21 cellular contexts compared by ENCODE assay signal in the genomic region with DNA sequence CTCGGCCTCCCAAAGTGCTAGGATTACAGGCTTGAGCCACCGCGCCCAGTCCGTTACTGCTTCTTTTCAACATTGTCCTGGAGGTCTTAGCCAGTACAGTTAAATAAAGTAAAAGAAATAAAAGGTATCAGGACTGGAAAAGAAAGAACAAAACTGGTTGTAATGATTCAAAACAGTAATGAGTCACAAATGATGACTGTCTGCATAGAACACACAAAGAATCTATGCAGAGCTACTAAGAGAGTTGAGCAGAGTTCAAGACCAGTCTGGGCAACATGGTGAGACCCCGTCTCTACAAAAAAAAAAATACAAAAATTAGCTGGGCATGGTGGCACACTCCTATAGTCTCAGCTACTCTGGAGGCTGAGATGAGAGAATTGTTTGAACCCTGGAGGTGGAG. TPM values are rescaled to one million over a fixed set of nuclear protein-coding genes. Genes with fewer than 3 reads are reported as not detected.
A peak's percentile ranks its signal among the peaks of the same experiment; 100 is the strongest.
DNase-seq lines count a peak whose midpoint lies in the region; ATAC-seq, FAIRE-seq and TF ChIP-seq lines count a peak whose summit lies in the region.
"Had no signal": no experiment of that assay in that cellular context is flagged by ENCODE, and none has a peak within 500 bp of the region (broad histone marks: within the 10 kb centered on the region; RNA-seq: fewer than 3 reads in every experiment).

No MANE protein-coding gene starts in this region.

- no peak overlapping the region for H3K18ac ChIP-seq in mesenchymal stem cell (ENCODE audit: low read depth in 1 of 2, low read length in 2 of 2)

- no peaks in the 10 kb centered on the region for H3K9me2 ChIP-seq in GM23248 (ENCODE audit: insufficient read depth)

- 95% methylated on average over 5 of the region's 5 CpGs for WGBS in A549 (ENCODE audit: missing lambda C conversion rate)
- whole genome bisulfite sequencing in GM23248 (ENCODE audit: low coverage in 1 of 2, low lambda C conversion rate in 2 of 2, missing lambda C conversion rate in 2 of 2), 2 experiments: 91 to 97% methylated on average over 5 of the region's 5 CpGs
- WGBS in mesenchymal stem cell: 98% methylated on average over 5 of the region's 5 CpGs

- no peak overlapping the region for H2BK15ac ChIP-seq in mesenchymal stem cell (ENCODE audit: low read depth, poor library complexity, severe bottlenecking)

- H3K4me2 ChIP-seq in A549: no peak overlapping the region
- H3K4me2 ChIP-seq in GM23248 (ENCODE audit: unreplicated experiment): no peak overlapping the region
- H3K4me2 ChIP-seq in mesenchymal stem cell (ENCODE audit: low read length, poor library complexity, severe bottlenecking): no peak overlapping the region
- H3K4me2 ChIP-seq: BLaER1, GM23338 had no signal

- no peak for TF ChIP-seq RAD21 in A549 (conservative IDR thresholded peaks at IDR 0.05 in 1 of 2, IDR thresholded peaks at IDR 0.05 in 1 of 2)

- CTCF ChIA-PET in A549 (lab: Yijun Ruan, JAX): interaction anchor here (1.3 kb wide), 1 partner anchor 22 kb away, joined by 4 read pairs; no protein-coding TSS in a partner anchor
- CTCF ChIA-PET in RWPE1 (lab: Yijun Ruan, JAX): no interaction called here

- H3K4me3 ChIP-seq in A549 (no peak overlapping the region), GM23248 (no peak overlapping the region), fibroblast of mammary gland (ENCODE audit: control insufficient read depth, low read depth, low read length) (no peak overlapping the region), mesenchymal stem cell (ENCODE audit: insufficient read depth in 1 of 2, low read depth in 1 of 2, low read length in 2 of 2) (no peak overlapping the region)
- H3K4me3 ChIP-seq: BLaER1, GM12878, GM23338, HAP-1 had no signal

- H3K9me3 ChIP-seq in A549 (no peaks in the 10 kb centered on the region; the same call in 2 of the 3 replicates), GM23248 (ENCODE audit: low read depth) (no peaks in the 10 kb centered on the region), mesenchymal stem cell (ENCODE audit: control insufficient read depth, low read length) (no peaks in the 10 kb centered on the region)
- H3K9me3 ChIP-seq: BLaER1, HAP-1 had no signal

- no peak overlapping the region for H2BK120ac ChIP-seq in mesenchymal stem cell (ENCODE audit: low read depth, low read length)

- no peak overlapping the region for H2AFZ ChIP-seq in GM23248
- H2AFZ ChIP-seq in mesenchymal stem cell (ENCODE audit: low read depth, low read length): no peak overlapping the region
- H2AFZ ChIP-seq: GM23338 had no signal

- H4K20me1 ChIP-seq in GM23248 (ENCODE audit: insufficient read depth): no peaks in the 10 kb centered on the region

- H3K9ac ChIP-seq in GM23248 (no peak overlapping the region), mesenchymal stem cell (ENCODE audit: low read length) (no peak overlapping the region)
- H3K9ac ChIP-seq: BLaER1 had no signal

- H3K23ac ChIP-seq in mesenchymal stem cell (ENCODE audit: low read length in 2 of 2): no peak overlapping the region

- H2AK5ac ChIP-seq in mesenchymal stem cell (ENCODE audit: low read length, severe bottlenecking): no peak overlapping the region

- H3K79me2 ChIP-seq in GM23248 (ENCODE audit: insufficient read depth): peaks cover 95% of the 10 kb centered on the region

- no peak for ATAC-seq in A549
- ATAC-seq in GM19467 (IDR thresholded peaks at IDR 0.05; ENCODE audit: unreplicated experiment): no peak
- ATAC-seq: GM12878, GM23338 had no signal

- no peak for FAIRE-seq in A549 (lab: Jason Lieb, UNC)
- FAIRE-seq: GM12878 had no signal

- peak overlapping the region in 1 of 2 experiments; percentile 55; a peak in 3 of 6 replicates for H3K27ac ChIP-seq in A549
- H3K27ac ChIP-seq in GM23248: peak overlapping the region; percentile 27
- peak overlapping the region; percentile 45 for H3K27ac ChIP-seq in RWPE1
- H3K27ac ChIP-seq in mesenchymal stem cell (ENCODE audit: low read length, poor library complexity, severe bottlenecking): no peak overlapping the region
- H3K27ac ChIP-seq: BLaER1 had no signal

- in situ Hi-C loops in GM23248 (cut with MboI): no loop called here

- H4K8ac ChIP-seq in mesenchymal stem cell (ENCODE audit: low read length): no peak overlapping the region

- H2BK5ac ChIP-seq in mesenchymal stem cell (ENCODE audit: low read depth, low read length, poor library complexity, severe bottlenecking): no peak overlapping the region

- H3K4me1 ChIP-seq in A549 (peaks cover 78% of the 10 kb centered on the region), GM23248 (ENCODE audit: insufficient read depth) (peaks cover 66% of the 10 kb centered on the region), mesenchymal stem cell (ENCODE audit: control insufficient read depth, insufficient read depth, low read depth, low read length) (peaks cover 9% of the 10 kb centered on the region)
- H3K4me1 ChIP-seq: BLaER1, HAP-1 had no signal

- no peak overlapping the region for H3K4ac ChIP-seq in mesenchymal stem cell (ENCODE audit: low read depth in 1 of 2, low read length in 2 of 2)

- no peak for TF ChIP-seq POLR2A in A549 (IDR thresholded peaks at IDR 0.05; ENCODE audit: low read length)

- H3K14ac ChIP-seq in mesenchymal stem cell (ENCODE audit: low read length in 2 of 2): no peak overlapping the region

- no peak for DNase-seq in A549 (ENCODE audit: low read depth in 1 of 2, low spot score in 1 of 2)
- peak; percentile 65 for DNase-seq in GM23248
- no peak for DNase-seq in RWPE1 (ENCODE audit: low spot score)
- DNase-seq in fibroblast of mammary gland (ENCODE audit: low read depth): peak; percentile 43
- no peak for DNase-seq in mesenchymal stem cell
- DNase-seq in T-helper 2 cell: no peak
- DNase-seq: ACHN; CD4-positive, alpha-beta T cell; COR-L47; DMS79; NCI-H1417; NCI-H1694 treated with DMSO at 0.1 percent for 48 hours; NCI-H446 treated with DMSO at 0.1 percent for 48 hours; NCI-H526 treated with DMSO at 0.1 percent for 48 hours; OCI-M1; T-helper 1 cell had no signal

- peaks cover 74% of the 10 kb centered on the region for H3F3A ChIP-seq in GM23248 (ENCODE audit: insufficient read depth)

- TF ChIP-seq CTCF in A549 (IDR thresholded peaks at IDR 0.05) (no peak), RWPE1 (conservative IDR thresholded peaks at IDR 0.05; ENCODE audit: low read depth) (no peak), fibroblast of mammary gland (conservative IDR thresholded peaks at IDR 0.05; ENCODE audit: control insufficient read depth, insufficient read depth, low read depth, low read length) (no peak)

- H3K27me3 ChIP-seq in GM23248 (replicated peaks; ENCODE audit: insufficient read depth) (no peaks in the 10 kb centered on the region), mesenchymal stem cell (ENCODE audit: control insufficient read depth in 1 of 2, insufficient read depth in 1 of 2, low read length in 2 of 2) (no peaks in the 10 kb centered on the region)
- H3K27me3 ChIP-seq: BLaER1 had no signal

- H3K36me3 ChIP-seq in GM23248 (ENCODE audit: low read depth) (peaks cover 38% of the 10 kb centered on the region), mesenchymal stem cell (ENCODE audit: control insufficient read depth in 1 of 2, insufficient read depth in 2 of 2, low read depth in 1 of 2, low read length in 2 of 2) (peaks cover 18 to 61% of the 10 kb centered on the region in 2 experiments)
- H3K36me3 ChIP-seq: HAP-1 had no signal

- POLR2A ChIA-PET in A549 (lab: Yijun Ruan, JAX): no interaction called here
- POLR2A ChIA-PET in RWPE1 (lab: Yijun Ruan, JAX; ENCODE audit: low non-redundant PET): interaction anchor here (0.6 kb wide), 1 partner anchor 9 kb away, joined by 3 read pairs; no protein-coding TSS in a partner anchor

- no peak overlapping the region for H4K91ac ChIP-seq in mesenchymal stem cell (ENCODE audit: low read length)

- H3K79me1 ChIP-seq in mesenchymal stem cell (replicated peaks; ENCODE audit: low read length, poor library complexity, severe bottlenecking): peaks cover 19% of the 10 kb centered on the region

- no peak for TF ChIP-seq EP300 in A549 (IDR thresholded peaks at IDR 0.05)

- no peak overlapping the region for H2BK12ac ChIP-seq in mesenchymal stem cell (ENCODE audit: low read length in 2 of 2)

TF ChIP-seq in A549, 52 proteins besides CTCF, POLR2A, EP300 and RAD21:
- TF ChIP-seq FOSL2 (IDR thresholded peaks at IDR 0.05) (no peak), FOSL2 (CRISPR knock-in tag; IDR thresholded peaks at IDR 0.05) (peak; percentile 3; the same call in 1 of the 2 replicates), ZNF302 (CRISPR knock-in tag; IDR thresholded peaks at IDR 0.05) (no peak), GATA3 (IDR thresholded peaks at IDR 0.05; ENCODE audit: borderline replicate concordance) (no peak)

RNA-seq across cellular contexts. Expression of a gene that starts 23.4 kb away (rescaled TPM):
- polyA plus RNA-seq in A549 (2011; rRNA removed) (31.6 and 32.1 TPM in 2 replicates), A549 (2017; fragmentation: RNase III; extraction: RNeasy Plus Mini Kit Qiagen cat#74134 plus additional on column Dnase treatment) (29.8 to 35.8 TPM (median 33.4 TPM) in 3 replicates), GM23248 (2016; fragmentation: Nextera tagmentation; extraction: Ambion mirVana) (62.2 and 65.1 TPM in 2 replicates)
- 28.6 and 37.0 TPM in 2 replicates for polyA plus RNA-seq in A549 (2012; cell fraction: cytosol; rRNA removed)
- polyA plus RNA-seq in A549 (2012; cell fraction: nucleus; rRNA removed): 40.5 and 50.4 TPM in 2 replicates
- polyA minus RNA-seq in A549 (2011; rRNA and poly(A)+ RNA removed): 27.5 and 30.0 TPM in 2 replicates
- 79.5 and 83.2 TPM in 2 replicates for total RNA-seq in GM23248 (2014; rRNA removed; shearing (Covaris generic))
- polyA plus RNA-seq in mesenchymal stem cell (2013, experiment 1 of 2): 23.6 TPM
- 22.7 TPM for polyA plus RNA-seq in mesenchymal stem cell (2013, experiment 2 of 2)

Comparison
In these comparisons a context has a peak if more than half of its experiments do, and no peak if none do; other contexts are left out.
1. DNase-seq: peak in GM23248 (single experiment) and fibroblast of mammary gland (single experiment); none in A549 (0 of 2), RWPE1 (single experiment), mesenchymal stem cell (single experiment) and T-helper 2 cell (0 of 5).